Comparison of ENCODE assay signal across 1 cellular context in genomic region chr13:111058796-111059506, GRCh38.
TF ChIP-seq lines count a peak whose summit lies in the region.

No MANE protein-coding gene starts in this region.

TF ChIP-seq in IMR-90, 13 proteins besides CTCF, POLR2A, EP300 and RAD21:
- no peak for TF ChIP-seq RFX5 (IDR thresholded peaks at IDR 0.05; ENCODE audit: low read depth, low read length)
